Comparison of ENCODE assay signal across 1 cellular context in the genomic region with DNA sequence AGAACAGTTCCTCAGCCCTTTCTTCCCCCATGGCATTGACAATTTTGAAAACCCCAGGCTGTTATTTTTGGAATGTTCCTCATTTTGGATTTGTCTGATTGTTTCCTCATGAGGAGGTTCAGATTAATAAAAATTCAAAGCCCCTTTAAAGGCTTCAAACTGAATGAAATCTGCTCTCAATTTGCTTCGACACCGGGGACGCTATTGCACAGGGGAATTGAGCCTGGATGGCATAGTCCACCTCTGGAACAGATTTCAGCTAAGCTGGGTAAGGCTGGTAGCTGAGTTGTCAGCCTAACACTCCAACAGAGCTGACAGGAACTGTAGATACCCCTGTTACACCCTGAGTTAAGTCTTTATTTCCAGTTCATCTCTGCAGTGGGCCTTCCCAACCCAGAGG.
TF ChIP-seq lines count a peak whose summit lies in the region.

No MANE protein-coding gene starts in this region.

TF ChIP-seq in GM23338, 12 proteins besides CTCF, POLR2A, EP300 and RAD21 (continued from another document):
- TF ChIP-seq JUNB (IDR thresholded peaks at IDR 0.05; ENCODE audit: unreplicated experiment), result no peak
- no peak for TF ChIP-seq CREB1 (CRISPR knock-in tag; IDR thresholded peaks at IDR 0.05; ENCODE audit: low read depth)
- TF ChIP-seq ZNF331 (CRISPR knock-in tag; IDR thresholded peaks at IDR 0.05; ENCODE audit: low read depth), result no peak
- no peak for TF ChIP-seq EZH2phosphoT487 (IDR thresholded peaks at IDR 0.05; ENCODE audit: unreplicated experiment)
- TF ChIP-seq EZH2 (IDR thresholded peaks at IDR 0.05; ENCODE audit: low read depth, unreplicated experiment), result no peak
- TF ChIP-seq, protein P1, sequence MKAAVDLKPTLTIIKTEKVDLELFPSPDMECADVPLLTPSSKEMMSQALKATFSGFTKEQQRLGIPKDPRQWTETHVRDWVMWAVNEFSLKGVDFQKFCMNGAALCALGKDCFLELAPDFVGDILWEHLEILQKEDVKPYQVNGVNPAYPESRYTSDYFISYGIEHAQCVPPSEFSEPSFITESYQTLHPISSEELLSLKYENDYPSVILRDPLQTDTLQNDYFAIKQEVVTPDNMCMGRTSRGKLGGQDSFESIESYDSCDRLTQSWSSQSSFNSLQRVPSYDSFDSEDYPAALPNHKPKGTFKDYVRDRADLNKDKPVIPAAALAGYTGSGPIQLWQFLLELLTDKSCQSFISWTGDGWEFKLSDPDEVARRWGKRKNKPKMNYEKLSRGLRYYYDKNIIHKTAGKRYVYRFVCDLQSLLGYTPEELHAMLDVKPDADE (IDR thresholded peaks at IDR 0.05), result no peak
- TF ChIP-seq, protein P2, sequence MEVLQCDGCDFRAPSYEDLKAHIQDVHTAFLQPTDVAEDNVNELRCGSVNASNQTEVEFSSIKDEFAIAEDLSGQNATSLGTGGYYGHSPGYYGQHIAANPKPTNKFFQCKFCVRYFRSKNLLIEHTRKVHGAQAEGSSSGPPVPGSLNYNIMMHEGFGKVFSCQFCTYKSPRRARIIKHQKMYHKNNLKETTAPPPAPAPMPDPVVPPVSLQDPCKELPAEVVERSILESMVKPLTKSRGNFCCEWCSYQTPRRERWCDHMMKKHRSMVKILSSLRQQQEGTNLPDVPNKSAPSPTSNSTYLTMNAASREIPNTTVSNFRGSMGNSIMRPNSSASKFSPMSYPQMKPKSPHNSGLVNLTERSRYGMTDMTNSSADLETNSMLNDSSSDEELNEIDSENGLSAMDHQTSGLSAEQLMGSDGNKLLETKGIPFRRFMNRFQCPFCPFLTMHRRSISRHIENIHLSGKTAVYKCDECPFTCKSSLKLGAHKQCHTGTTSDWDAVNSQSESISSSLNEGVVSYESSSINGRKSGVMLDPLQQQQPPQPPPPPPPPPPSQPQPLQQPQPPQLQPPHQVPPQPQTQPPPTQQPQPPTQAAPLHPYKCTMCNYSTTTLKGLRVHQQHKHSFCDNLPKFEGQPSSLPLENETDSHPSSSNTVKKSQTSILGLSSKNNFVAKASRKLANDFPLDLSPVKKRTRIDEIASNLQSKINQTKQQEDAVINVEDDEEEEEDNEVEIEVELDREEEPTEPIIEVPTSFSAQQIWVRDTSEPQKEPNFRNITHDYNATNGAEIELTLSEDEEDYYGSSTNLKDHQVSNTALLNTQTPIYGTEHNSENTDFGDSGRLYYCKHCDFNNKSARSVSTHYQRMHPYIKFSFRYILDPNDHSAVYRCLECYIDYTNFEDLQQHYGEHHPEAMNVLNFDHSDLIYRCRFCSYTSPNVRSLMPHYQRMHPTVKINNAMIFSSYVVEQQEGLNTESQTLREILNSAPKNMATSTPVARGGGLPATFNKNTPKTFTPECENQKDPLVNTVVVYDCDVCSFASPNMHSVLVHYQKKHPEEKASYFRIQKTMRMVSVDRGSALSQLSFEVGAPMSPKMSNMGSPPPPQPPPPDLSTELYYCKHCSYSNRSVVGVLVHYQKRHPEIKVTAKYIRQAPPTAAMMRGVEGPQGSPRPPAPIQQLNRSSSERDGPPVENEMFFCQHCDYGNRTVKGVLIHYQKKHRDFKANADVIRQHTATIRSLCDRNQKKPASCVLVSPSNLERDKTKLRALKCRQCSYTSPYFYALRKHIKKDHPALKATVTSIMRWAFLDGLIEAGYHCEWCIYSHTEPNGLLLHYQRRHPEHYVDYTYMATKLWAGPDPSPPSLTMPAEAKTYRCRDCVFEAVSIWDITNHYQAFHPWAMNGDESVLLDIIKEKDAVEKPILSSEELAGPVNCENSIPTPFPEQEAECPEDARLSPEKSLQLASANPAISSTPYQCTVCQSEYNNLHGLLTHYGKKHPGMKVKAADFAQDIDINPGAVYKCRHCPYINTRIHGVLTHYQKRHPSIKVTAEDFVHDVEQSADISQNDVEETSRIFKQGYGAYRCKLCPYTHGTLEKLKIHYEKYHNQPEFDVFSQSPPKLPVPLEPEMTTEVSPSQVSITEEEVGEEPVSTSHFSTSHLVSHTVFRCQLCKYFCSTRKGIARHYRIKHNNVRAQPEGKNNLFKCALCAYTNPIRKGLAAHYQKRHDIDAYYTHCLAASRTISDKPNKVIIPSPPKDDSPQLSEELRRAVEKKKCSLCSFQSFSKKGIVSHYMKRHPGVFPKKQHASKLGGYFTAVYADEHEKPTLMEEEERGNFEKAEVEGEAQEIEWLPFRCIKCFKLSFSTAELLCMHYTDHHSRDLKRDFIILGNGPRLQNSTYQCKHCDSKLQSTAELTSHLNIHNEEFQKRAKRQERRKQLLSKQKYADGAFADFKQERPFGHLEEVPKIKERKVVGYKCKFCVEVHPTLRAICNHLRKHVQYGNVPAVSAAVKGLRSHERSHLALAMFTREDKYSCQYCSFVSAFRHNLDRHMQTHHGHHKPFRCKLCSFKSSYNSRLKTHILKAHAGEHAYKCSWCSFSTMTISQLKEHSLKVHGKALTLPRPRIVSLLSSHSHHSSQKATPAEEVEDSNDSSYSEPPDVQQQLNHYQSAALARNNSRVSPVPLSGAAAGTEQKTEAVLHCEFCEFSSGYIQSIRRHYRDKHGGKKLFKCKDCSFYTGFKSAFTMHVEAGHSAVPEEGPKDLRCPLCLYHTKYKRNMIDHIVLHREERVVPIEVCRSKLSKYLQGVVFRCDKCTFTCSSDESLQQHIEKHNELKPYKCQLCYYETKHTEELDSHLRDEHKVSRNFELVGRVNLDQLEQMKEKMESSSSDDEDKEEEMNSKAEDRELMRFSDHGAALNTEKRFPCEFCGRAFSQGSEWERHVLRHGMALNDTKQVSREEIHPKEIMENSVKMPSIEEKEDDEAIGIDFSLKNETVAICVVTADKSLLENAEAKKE (CRISPR knock-in tag; IDR thresholded peaks at IDR 0.05), result no peak
- TF ChIP-seq STAT1 (IDR thresholded peaks at IDR 0.05; ENCODE audit: unreplicated experiment), result no peak
- TF ChIP-seq NANOG (IDR thresholded peaks at IDR 0.05; ENCODE audit: borderline replicate concordance), result no peak
- TF ChIP-seq ZNF114 (CRISPR knock-in tag; IDR thresholded peaks at IDR 0.05), result no peak
